ENCODE assay signal across 14 cellular contexts in genomic region chr4:178086324-178086723, GRCh38.
A peak's percentile ranks its signal among the peaks of the same experiment; 100 is the strongest.
DNase-seq lines count a peak whose midpoint lies in the region; ATAC-seq and TF ChIP-seq lines count a peak whose summit lies in the region.
"Had no signal": no experiment of that assay in that cellular context is flagged by ENCODE, and none has a peak within 500 bp of the region (broad histone marks: within the 10 kb centered on the region; RNA-seq: fewer than 3 reads in every experiment).

No MANE protein-coding gene starts in this region.

- WGBS in IMR-90 (ENCODE audit: extremely low coverage in 2 of 2, insufficient read length in 1 of 2), 2 experiments, result no CpG with 5 or more reads among the region's 2 CpGs

- no peak overlapping the region for H3K14ac ChIP-seq in IMR-90 (replicated peaks; ENCODE audit: low read depth, low read length)

- H3K9me3 ChIP-seq in IMR-90 (ENCODE audit: control insufficient read depth, insufficient read depth, low read length), result no peaks in the 10 kb centered on the region; the same call in 1 of the 2 replicates
- H3K9me3 ChIP-seq: transverse colon had no signal

- no peak overlapping the region for H3K4me3 Mint-ChIP-seq in endothelial cell (ENCODE audit: unreplicated experiment)
- H3K4me3 Mint-ChIP-seq: activated CD4-positive, alpha-beta memory T cell treated with anti-CD3 and anti-CD28 coated beads for 36 hours had no signal

- H3K27ac ChIP-seq in IMR-90 (ENCODE audit: insufficient read depth, low read length), result no peak overlapping the region
- H3K27ac ChIP-seq: SJSA1, transverse colon had no signal

- H3K9me1 ChIP-seq in IMR-90 (ENCODE audit: insufficient read depth, low read length), result no peaks in the 10 kb centered on the region

- in situ Hi-C loops in IMR-90 (cut with MboI; ENCODE audit: low sequenced_read_pairs), result no loop called here

- no peak for ATAC-seq in IMR-90 (ENCODE audit: low read depth)
- no peak for ATAC-seq in GM19455 (IDR thresholded peaks at IDR 0.05; ENCODE audit: unreplicated experiment)
- no peak for ATAC-seq in HG02938 (IDR thresholded peaks at IDR 0.05; ENCODE audit: unreplicated experiment)

- H4K20me1 ChIP-seq in IMR-90 (ENCODE audit: insufficient read depth, low read length), result no peaks in the 10 kb centered on the region

- no peaks in the 10 kb centered on the region for H3K36me3 ChIP-seq in IMR-90 (ENCODE audit: control insufficient read depth, insufficient read depth, low read length)
- H3K36me3 ChIP-seq: SJSA1, transverse colon had no signal

- no peak overlapping the region for H3K9ac ChIP-seq in IMR-90 (ENCODE audit: low read depth, low read length)

- no peak overlapping the region for H3K4me2 ChIP-seq in IMR-90 (ENCODE audit: low read depth, low read length)

- no peak overlapping the region for H2BK5ac ChIP-seq in IMR-90 (ENCODE audit: low read depth, low read length, poor library complexity, severe bottlenecking)

- H3K27me3 Mint-ChIP-seq in endothelial cell (ENCODE audit: unreplicated experiment), result no peaks in the 10 kb centered on the region
- H3K27me3 Mint-ChIP-seq: activated CD4-positive, alpha-beta memory T cell treated with anti-CD3 and anti-CD28 coated beads for 36 hours had no signal

- H3K27me3 ChIP-seq in IMR-90 (ENCODE audit: control insufficient read depth, insufficient read depth, low read length), result no peaks in the 10 kb centered on the region
- H3K27me3 ChIP-seq: SJSA1, transverse colon had no signal

- no peak overlapping the region for H2BK120ac ChIP-seq in IMR-90 (ENCODE audit: low read depth, low read length)

- H3K4me1 Mint-ChIP-seq in endothelial cell (ENCODE audit: unreplicated experiment), result no peaks in the 10 kb centered on the region

- no peak for TF ChIP-seq RAD21 in IMR-90 (IDR thresholded peaks at IDR 0.05; ENCODE audit: low read length)

- dilution Hi-C loops in IMR-90 (cut with HindIII; ENCODE audit: low sequenced_read_pairs, unreplicated experiment), result no loop called here

- no peaks in the 10 kb centered on the region for H3K4me1 ChIP-seq in IMR-90 (ENCODE audit: control insufficient read depth, insufficient read depth, low read length)
- H3K4me1 ChIP-seq: SJSA1, transverse colon had no signal

- no peak overlapping the region for H3K27ac Mint-ChIP-seq in endothelial cell (ENCODE audit: unreplicated experiment)
- H3K27ac Mint-ChIP-seq: activated CD4-positive, alpha-beta memory T cell treated with anti-CD3 and anti-CD28 coated beads for 36 hours had no signal

- BruUV-seq in IMR-90 (replicated peaks; lab: Mats Ljungman, UMichigan), result no TSS peak

- no peaks in the 10 kb centered on the region for H3K79me1 ChIP-seq in IMR-90 (ENCODE audit: low read depth in 1 of 2, low read length in 2 of 2)

- H3K4me3 ChIP-seq in IMR-90 (ENCODE audit: insufficient read depth, low read depth, low read length), result no peak overlapping the region
- H3K4me3 ChIP-seq: SJSA1, transverse colon had no signal

- TF ChIP-seq CTCF in IMR-90 (conservative IDR thresholded peaks at IDR 0.05; ENCODE audit: low read depth, low read length), result no peak
- TF ChIP-seq CTCF in endothelial cell (IDR thresholded peaks at IDR 0.05; ENCODE audit: unreplicated experiment), result no peak

- DNase-seq in NCI-H1417 (lab: John Stamatoyannopoulos, UW) (peak in 2 of 3 experiments; percentile 2 to 18), NCI-H1417 treated with DMSO at 0.1 percent for 48 hours (lab: John Stamatoyannopoulos, UW) (no peak), IMR-90 (peak; percentile 1), endothelial cell (ENCODE audit: low spot score) (peak; percentile 18), pons (ENCODE audit: low spot score) (peak; percentile 20), NCI-H2196 (lab: John Stamatoyannopoulos, UW; ENCODE audit: unreplicated experiment) (no peak)
- DNase-seq: activated CD4-positive, alpha-beta memory T cell treated with anti-CD3 and anti-CD28 coated beads for 36 hours; caudate nucleus; foreskin fibroblast; NCI-H2171 treated with DMSO at 0.1 percent for 48 hours; transverse colon had no signal

- CTCF ChIA-PET in IMR-90 (lab: Yijun Ruan, JAX), result no interaction called here

- H4K5ac ChIP-seq in IMR-90 (ENCODE audit: low read depth, low read length), result no peak overlapping the region

- no peak overlapping the region for H4K91ac ChIP-seq in IMR-90 (ENCODE audit: insufficient read depth, low read depth, low read length)

- H3K36me3 Mint-ChIP-seq in endothelial cell (ENCODE audit: low read depth, unreplicated experiment), result no peaks in the 10 kb centered on the region
- H3K36me3 Mint-ChIP-seq: activated CD4-positive, alpha-beta memory T cell treated with anti-CD3 and anti-CD28 coated beads for 36 hours had no signal

- TF ChIP-seq POLR2A in IMR-90 (IDR thresholded peaks at IDR 0.05; ENCODE audit: low read depth, low read length), result no peak

- no peak overlapping the region for H3K18ac ChIP-seq in IMR-90 (ENCODE audit: low read depth, low read length)

- H4K8ac ChIP-seq in IMR-90 (ENCODE audit: low read depth in 2 of 2, low read length in 2 of 2), result no peak overlapping the region

- no peak overlapping the region for H2AK9ac ChIP-seq in IMR-90 (replicated peaks; ENCODE audit: low read depth, low read length, poor library complexity)

- H3K9me3 Mint-ChIP-seq in endothelial cell (ENCODE audit: unreplicated experiment), result no peaks in the 10 kb centered on the region

- H3K4ac ChIP-seq in IMR-90 (ENCODE audit: low read depth, low read length), result no peak overlapping the region

- H2BK15ac ChIP-seq in IMR-90 (ENCODE audit: low read depth, low read length), result no peak overlapping the region

- no peak overlapping the region for H2AK5ac ChIP-seq in IMR-90 (ENCODE audit: low read depth, low read length)

- H3K56ac ChIP-seq in IMR-90 (ENCODE audit: extremely low read depth, insufficient read depth, low read length), result no peak overlapping the region

- no peak overlapping the region for H2BK20ac ChIP-seq in IMR-90 (ENCODE audit: low read depth, low read length)

- intact Hi-C loops in IMR-90 (cut with micrococcal nuclease), result no loop called here

- no peak overlapping the region for H2AFZ ChIP-seq in IMR-90 (replicated peaks; ENCODE audit: low read length, poor library complexity)

- POLR2A ChIA-PET in IMR-90 (lab: Charles Lee; ENCODE audit: unreplicated experiment), result no interaction called here

- no peak overlapping the region for H3K23ac ChIP-seq in IMR-90 (ENCODE audit: low read depth, low read length)

TF ChIP-seq in IMR-90, 13 proteins besides CTCF, POLR2A, EP300 and RAD21:
- TF ChIP-seq RCOR1 (IDR thresholded peaks at IDR 0.05; ENCODE audit: insufficient replicate concordance, low read length), result no peak
- TF ChIP-seq MXI1 (IDR thresholded peaks at IDR 0.05; ENCODE audit: borderline replicate concordance, low read depth, low read length), result no peak
- no peak for TF ChIP-seq CEBPB (IDR thresholded peaks at IDR 0.05; ENCODE audit: low read depth, low read length)
- TF ChIP-seq FOS (IDR thresholded peaks at IDR 0.05; ENCODE audit: low read depth, low read length), result no peak
- no peak for TF ChIP-seq NFE2L2 (IDR thresholded peaks at IDR 0.05; ENCODE audit: low read depth, low read length)
- TF ChIP-seq SMC3 (IDR thresholded peaks at IDR 0.05; ENCODE audit: low read depth, low read length), result no peak
- TF ChIP-seq, protein P1, sequence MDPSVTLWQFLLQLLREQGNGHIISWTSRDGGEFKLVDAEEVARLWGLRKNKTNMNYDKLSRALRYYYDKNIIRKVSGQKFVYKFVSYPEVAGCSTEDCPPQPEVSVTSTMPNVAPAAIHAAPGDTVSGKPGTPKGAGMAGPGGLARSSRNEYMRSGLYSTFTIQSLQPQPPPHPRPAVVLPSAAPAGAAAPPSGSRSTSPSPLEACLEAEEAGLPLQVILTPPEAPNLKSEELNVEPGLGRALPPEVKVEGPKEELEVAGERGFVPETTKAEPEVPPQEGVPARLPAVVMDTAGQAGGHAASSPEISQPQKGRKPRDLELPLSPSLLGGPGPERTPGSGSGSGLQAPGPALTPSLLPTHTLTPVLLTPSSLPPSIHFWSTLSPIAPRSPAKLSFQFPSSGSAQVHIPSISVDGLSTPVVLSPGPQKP (IDR thresholded peaks at IDR 0.05; ENCODE audit: borderline replicate concordance, low read depth, low read length), result no peak
- no peak for TF ChIP-seq RFX5 (IDR thresholded peaks at IDR 0.05; ENCODE audit: low read depth, low read length)
- TF ChIP-seq, protein P2, sequence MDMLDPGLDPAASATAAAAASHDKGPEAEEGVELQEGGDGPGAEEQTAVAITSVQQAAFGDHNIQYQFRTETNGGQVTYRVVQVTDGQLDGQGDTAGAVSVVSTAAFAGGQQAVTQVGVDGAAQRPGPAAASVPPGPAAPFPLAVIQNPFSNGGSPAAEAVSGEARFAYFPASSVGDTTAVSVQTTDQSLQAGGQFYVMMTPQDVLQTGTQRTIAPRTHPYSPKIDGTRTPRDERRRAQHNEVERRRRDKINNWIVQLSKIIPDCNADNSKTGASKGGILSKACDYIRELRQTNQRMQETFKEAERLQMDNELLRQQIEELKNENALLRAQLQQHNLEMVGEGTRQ (IDR thresholded peaks at IDR 0.05; ENCODE audit: low read depth, low read length), result no peak
- TF ChIP-seq CHD1 (IDR thresholded peaks at IDR 0.05; ENCODE audit: low read depth, low read length), result no peak
- TF ChIP-seq MAZ (IDR thresholded peaks at IDR 0.05; ENCODE audit: borderline replicate concordance, low read depth, low read length), result no peak
- no peak for TF ChIP-seq MAFK (IDR thresholded peaks at IDR 0.05; ENCODE audit: low read depth, low read length)
- TF ChIP-seq BHLHE40 (IDR thresholded peaks at IDR 0.05; ENCODE audit: low read depth, low read length), result no peak

Comparison
In these comparisons a context has a peak if more than half of its experiments do, and no peak if none do; other contexts are left out.
1. DNase-seq: peak in NCI-H1417 (2 of 3), IMR-90 (single experiment), endothelial cell (single experiment) and pons (single experiment); none in NCI-H1417 treated with DMSO at 0.1 percent for 48 hours (single experiment) and NCI-H2196 (single experiment).